20 cellular contexts compared by ENCODE assay signal in the genomic region with DNA sequence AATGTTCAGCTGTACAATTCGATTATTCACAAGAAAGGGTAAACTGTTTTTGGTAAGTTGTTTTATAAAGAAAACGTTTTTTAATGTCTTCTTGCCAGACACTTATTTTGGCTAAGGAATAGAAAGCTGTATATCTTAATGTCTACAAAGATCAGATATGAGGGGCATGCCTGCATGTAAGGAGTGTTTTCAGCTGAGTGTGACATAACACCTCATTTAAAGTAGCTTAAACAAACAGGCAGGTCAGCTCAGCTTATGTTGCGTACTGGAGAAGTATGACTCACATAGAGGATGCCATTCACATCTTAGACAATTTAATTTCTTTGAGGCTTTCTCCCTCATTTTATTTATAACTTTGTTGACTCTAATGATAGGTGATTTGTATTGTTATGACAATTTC. TPM values are rescaled to one million over a fixed set of nuclear protein-coding genes. Genes with fewer than 3 reads are reported as not detected.
DNase-seq lines count a peak whose midpoint lies in the region; ATAC-seq, FAIRE-seq and TF ChIP-seq lines count a peak whose summit lies in the region.
"Had no signal": no experiment of that assay in that cellular context is flagged by ENCODE, and none has a peak within 500 bp of the region (broad histone marks: within the 10 kb centered on the region; RNA-seq: fewer than 3 reads in every experiment).

No MANE protein-coding gene starts in this region.

- H3K4me3 ChIP-seq in A549 (no peak overlapping the region), HFF-Myc (replicated peaks; ENCODE audit: low read depth, low read length) (no peak overlapping the region), K562 (no peak overlapping the region), hepatocyte (no peak overlapping the region)
- H3K4me3 ChIP-seq: heart right ventricle, skin epidermis, upper lobe of left lung had no signal

- no peaks in the 10 kb centered on the region for H3K9me2 ChIP-seq in hepatocyte (replicated peaks; ENCODE audit: insufficient read depth)

- H3K9me1 ChIP-seq in K562 (ENCODE audit: control insufficient read depth, insufficient read depth, low read length) = no peaks in the 10 kb centered on the region

- H3K9ac ChIP-seq in K562 (ENCODE audit: insufficient read depth in 1 of 2, low read depth in 2 of 2, low read length in 2 of 2) = no peak overlapping the region

- H2AFZ ChIP-seq in K562 (ENCODE audit: low read depth, low read length) = no peak overlapping the region
- no peak overlapping the region for H2AFZ ChIP-seq in hepatocyte

- CTCF ChIA-PET in A549 (lab: Yijun Ruan, JAX) = no interaction called here
- CTCF ChIA-PET in K562 (lab: Yijun Ruan, JAX; ENCODE audit: low intra/inter-chr PET ratio) = no interaction called here

- H3K36me3 ChIP-seq in K562 (ENCODE audit: control insufficient read depth, insufficient read depth, low read length) (no peaks in the 10 kb centered on the region), hepatocyte (replicated peaks; ENCODE audit: insufficient read depth, low read depth) (no peaks in the 10 kb centered on the region)
- H3K36me3 ChIP-seq: upper lobe of left lung had no signal

- TF ChIP-seq CTCF in A549 (IDR thresholded peaks at IDR 0.05) = no peak
- TF ChIP-seq CTCF in HFF-Myc (IDR thresholded peaks at IDR 0.05; ENCODE audit: low read depth, low read length, missing control alignments) = no peak
- TF ChIP-seq CTCF in K562 (IDR thresholded peaks at IDR 0.05 in 2 of 3, conservative IDR thresholded peaks at IDR 0.05 in 1 of 3; ENCODE audit: insufficient read depth in 2 of 3, low read depth in 1 of 3, low read length in 3 of 3) = no peak
- TF ChIP-seq CTCF in hepatocyte (IDR thresholded peaks at IDR 0.05; ENCODE audit: poor library complexity) = no peak

- DNase-seq in A549 (ENCODE audit: low read depth in 1 of 2, low spot score in 1 of 2) (no peak), HFF-Myc (ENCODE audit: extremely low read depth, low read depth) (peak; percentile 10), K562 (ENCODE audit: extremely low read depth in 1 of 4, low spot score in 3 of 4) (peak in 2 of 4 experiments; percentile 15 to 33), hepatocyte (ENCODE audit: low spot score) (peak; percentile 43), ACHN (no peak), left lobe of liver (ENCODE audit: low spot score) (no peak)
- DNase-seq in stimulated activated CD4-positive, alpha-beta T cell treated with anti-CD3 and anti-CD28 coated beads, Interleukin-1b, Interleukin-23, amount 100 ng/mL, for 48 hours = no peak
- DNase-seq: activated CD4-positive, alpha-beta memory T cell treated with anti-CD3 and anti-CD28 coated beads for 36 hours; activated naive CD8-positive, alpha-beta T cell treated with anti-CD3 and anti-CD28 coated beads, Interleukin-2, amount 10 ng/mL, durations not matched to agents 7 days and 5 days; activated T-cell treated with anti-CD3 and anti-CD28 coated beads, Interleukin-2, amount 50 U/mL, for 48 hours; cerebellar nuclear complex; heart right ventricle; NCI-H1694; NCI-H526 treated with DMSO at 0.1 percent for 48 hours; occipital lobe; stimulated activated naive CD4-positive, alpha-beta T cell; upper lobe of left lung had no signal

- TF ChIP-seq RAD21 in A549 (conservative IDR thresholded peaks at IDR 0.05 in 1 of 2, IDR thresholded peaks at IDR 0.05 in 1 of 2) = no peak
- no peak for TF ChIP-seq RAD21 in K562 (CRISPR knock-in tag; conservative IDR thresholded peaks at IDR 0.05 in 1 of 2, IDR thresholded peaks at IDR 0.05 in 1 of 2)

- TF ChIP-seq EP300 in A549 (IDR thresholded peaks at IDR 0.05) (no peak), K562 (IDR thresholded peaks at IDR 0.05; ENCODE audit: low read length) (no peak)

- H3K4me2 ChIP-seq in A549 (no peak overlapping the region), K562 (ENCODE audit: insufficient read depth, low read length) (no peak overlapping the region), hepatocyte (no peak overlapping the region)

- no peak for FAIRE-seq in A549 (lab: Jason Lieb, UNC)
- FAIRE-seq in K562 (lab: Jason Lieb, UNC) = peak; percentile 60
- FAIRE-seq: keratinocyte had no signal

- no TSS peak for BruUV-seq in K562 (replicated peaks; lab: Mats Ljungman, UMichigan)

- no peak overlapping the region for H3K27ac ChIP-seq in A549
- H3K27ac ChIP-seq in K562 (ENCODE audit: extremely low read depth, low read depth, low read length) = no peak overlapping the region
- no peak overlapping the region for H3K27ac ChIP-seq in hepatocyte
- H3K27ac ChIP-seq: heart right ventricle, skin epidermis, upper lobe of left lung had no signal

- no peaks in the 10 kb centered on the region for H3K9me3 ChIP-seq in A549
- no peaks in the 10 kb centered on the region for H3K9me3 ChIP-seq in K562 (replicated peaks; ENCODE audit: control insufficient read depth, insufficient read depth, low read depth, low read length)
- H3K9me3 ChIP-seq in hepatocyte (ENCODE audit: low read depth) = no peaks in the 10 kb centered on the region
- H3K9me3 ChIP-seq: heart right ventricle, upper lobe of left lung had no signal

- ATAC-seq in A549 (no peak), K562 (peak; percentile 83), GM18505 (IDR thresholded peaks at IDR 0.05; ENCODE audit: unreplicated experiment) (no peak), left lobe of liver (no peak)
- ATAC-seq: heart right ventricle had no signal

- in situ Hi-C loops in K562 (cut with MboI) = no loop called here
- in situ Hi-C loops in ACHN (cut with HindIII; ENCODE audit: low pct_ligation_motif_present, low pct_unique_long_range_greater_than_20kb, low sequenced_read_pairs) = no loop called here

- intact Hi-C loops in K562 (cut with micrococcal nuclease) = no loop called here

- POLR2A ChIA-PET in A549 (lab: Yijun Ruan, JAX) (no interaction called here), K562 (lab: Yijun Ruan, JAX) (interaction anchor here (0.8 kb wide), 1 partner anchor 21 kb away, joined by 3 read pairs; no protein-coding TSS in a partner anchor)

- no peaks in the 10 kb centered on the region for H3K79me2 ChIP-seq in K562 (ENCODE audit: control insufficient read depth, insufficient read depth, low read length)
- no peaks in the 10 kb centered on the region for H3K79me2 ChIP-seq in hepatocyte

- 0 out of 3 replicates have a peak, but pooled peaks cover 4% of the 10 kb centered on the region for H3K4me1 ChIP-seq in A549
- no peaks in the 10 kb centered on the region for H3K4me1 ChIP-seq in K562 (replicated peaks in 1 of 2; ENCODE audit: control insufficient read depth in 2 of 2, insufficient read depth in 2 of 2, low read length in 2 of 2)
- H3K4me1 ChIP-seq in hepatocyte (ENCODE audit: insufficient read depth) = no peaks in the 10 kb centered on the region
- H3K4me1 ChIP-seq: upper lobe of left lung had no signal

- 9% methylated on average over 3 of the region's 3 CpGs for WGBS in A549 (ENCODE audit: missing lambda C conversion rate)
- WGBS in K562 (ENCODE audit: insufficient coverage, low coverage, missing lambda C conversion rate) = 12% methylated on average over 3 of the region's 3 CpGs
- 53% methylated on average over 3 of the region's 3 CpGs for whole genome bisulfite sequencing in hepatocyte (ENCODE audit: low lambda C conversion rate, missing lambda C conversion rate)

- H4K20me1 ChIP-seq in K562 (replicated peaks; ENCODE audit: control insufficient read depth, insufficient read depth, low read length) (no peaks in the 10 kb centered on the region), hepatocyte (ENCODE audit: insufficient read depth, poor library complexity, severe bottlenecking) (no peaks in the 10 kb centered on the region)

- no peak for TF ChIP-seq POLR2A in A549 (IDR thresholded peaks at IDR 0.05; ENCODE audit: low read length)
- no peak for TF ChIP-seq POLR2A in K562 (conservative IDR thresholded peaks at IDR 0.05)
- TF ChIP-seq POLR2A in GM18505 (IDR thresholded peaks at IDR 0.05; ENCODE audit: borderline replicate concordance, extremely low read depth, insufficient read depth, insufficient read length) = no peak

- H3K27me3 ChIP-seq in K562 (ENCODE audit: control insufficient read depth in 2 of 2, insufficient read depth in 2 of 2, low read length in 2 of 2) (no peaks in the 10 kb centered on the region), hepatocyte (no peaks in the 10 kb centered on the region)
- H3K27me3 ChIP-seq: upper lobe of left lung had no signal

RNA-seq across cellular contexts. Expression of gene LAMTOR3, which starts 30.4 kb away (rescaled TPM):
- polyA plus RNA-seq in A549 (2011; rRNA removed) = 30.7 and 40.8 TPM in 2 replicates
- 9.5 and 10.9 TPM in 2 replicates for polyA plus RNA-seq in A549 (2012; cell fraction: cytosol; rRNA removed)
- 2.4 and 4.7 TPM in 2 replicates for polyA plus RNA-seq in A549 (2012; cell fraction: nucleus; rRNA removed)
- polyA plus RNA-seq in A549 (2017; fragmentation: RNase III; extraction: RNeasy Plus Mini Kit Qiagen cat#74134 plus additional on column Dnase treatment) = 19.7 to 21.3 TPM (median 20.8 TPM) in 3 replicates
- 4.9 and 5.8 TPM in 2 replicates for polyA minus RNA-seq in A549 (2011; rRNA and poly(A)+ RNA removed)
- total RNA-seq in K562 (2011; cell fraction: chromatin; rRNA removed; ENCODE audit: low replicate concordance) = 3.5 and 8.5 TPM in 2 replicates
- total RNA-seq in K562 (2011; cell fraction: nucleolus; rRNA removed) = 2.2 and 2.5 TPM in 2 replicates
- total RNA-seq in K562 (2011; cell fraction: nucleoplasm; rRNA removed) = 6.6 and 11.1 TPM in 2 replicates
- 17.9 and 22.5 TPM in 2 replicates for total RNA-seq in K562 (2014; rRNA removed)
- total RNA-seq in K562 (2014; rRNA removed; fragmentation: Illumina TruSeq; extraction: Trizol) = 58.0 and 65.7 TPM in 2 replicates
- total RNA-seq in K562 (2015; rRNA removed; fragmentation: Illumina TruSeq; extraction: Trizol) = 53.0 and 59.4 TPM in 2 replicates
- total RNA-seq in K562 (2021) = 38.4 and 40.1 TPM in 2 replicates
- 61.8 and 85.7 TPM in 2 replicates for polyA plus RNA-seq in K562 (2011; rRNA removed)
- polyA plus RNA-seq in K562 (2011; cell fraction: cytosol; rRNA removed) = 14.2 and 38.6 TPM in 2 replicates
- polyA plus RNA-seq in K562 (2011; cell fraction: nucleus; rRNA removed) = 6.8 and 13.5 TPM in 2 replicates
- 36.3 and 50.4 TPM in 2 replicates for polyA plus RNA-seq in K562 (2012)
- polyA plus RNA-seq in K562 (2014; fragmentation: Illumina TruSeq; extraction: Trizol) = 53.3 and 70.7 TPM in 2 replicates
- polyA plus RNA-seq in K562 (2014; fragmentation: Nextera tagmentation; extraction: Ambion mirVana) = 100 to 1,000 TPM; 136 to 146 TPM
- polyA plus RNA-seq in K562 (2014; rRNA removed) = 38.3 and 41.9 TPM in 2 replicates
- 28.5 and 30.6 TPM in 2 replicates for polyA minus RNA-seq in K562 (2011; rRNA and poly(A)+ RNA removed)
- polyA minus RNA-seq in K562 (2011; cell fraction: cytosol; rRNA and poly(A)+ RNA removed) = 9.2 and 14.9 TPM in 2 replicates
- polyA minus RNA-seq in K562 (2011; cell fraction: nucleus; rRNA and poly(A)+ RNA removed) = 2.6 and 4.4 TPM in 2 replicates
- total RNA-seq in hepatocyte = 133 and 143 TPM in 2 replicates
- 90.7 and 126 TPM in 2 replicates for polyA plus RNA-seq in hepatocyte
- total RNA-seq in left lobe of liver = 12.3 TPM

RNA-seq across cellular contexts. Expression of gene DAPP1, which starts 47.2 kb away (rescaled TPM):
- polyA plus RNA-seq in A549 (2011; rRNA removed) (0.03 TPM in 1 of 2 replicates, not detected in the other), A549 (2017; fragmentation: RNase III; extraction: RNeasy Plus Mini Kit Qiagen cat#74134 plus additional on column Dnase treatment) (not detected in 3 replicates), K562 (2011; rRNA removed) (1.4 and 1.9 TPM in 2 replicates), K562 (2014; fragmentation: Illumina TruSeq; extraction: Trizol) (3.1 and 3.6 TPM in 2 replicates), K562 (2014; fragmentation: Nextera tagmentation; extraction: Ambion mirVana) (1 to 10 TPM; 6.4 to 7.2 TPM), K562 (2014; rRNA removed) (2.9 and 3.4 TPM in 2 replicates), hepatocyte (1.7 and 1.8 TPM in 2 replicates)
- polyA plus RNA-seq in A549 (2012; cell fraction: cytosol; rRNA removed) = not detected in 2 replicates
- polyA plus RNA-seq in A549 (2012; cell fraction: nucleus; rRNA removed) = not detected in 2 replicates
- not detected in 2 replicates for polyA minus RNA-seq in A549 (2011; rRNA and poly(A)+ RNA removed)
- total RNA-seq in K562 (2011; cell fraction: chromatin; rRNA removed; ENCODE audit: low replicate concordance) = 0.95 and 1.5 TPM in 2 replicates
- 0.83 and 0.92 TPM in 2 replicates for total RNA-seq in K562 (2011; cell fraction: nucleolus; rRNA removed)
- total RNA-seq in K562 (2011; cell fraction: nucleoplasm; rRNA removed) = 0.59 and 1.6 TPM in 2 replicates
- total RNA-seq in K562 (2014; rRNA removed) (1.1 and 2.2 TPM in 2 replicates), K562 (2014; rRNA removed; fragmentation: Illumina TruSeq; extraction: Trizol) (4.0 and 5.2 TPM in 2 replicates), K562 (2015; rRNA removed; fragmentation: Illumina TruSeq; extraction: Trizol) (3.7 and 4.2 TPM in 2 replicates), K562 (2021) (2.0 and 2.2 TPM in 2 replicates), hepatocyte (1.1 and 2.0 TPM in 2 replicates), left lobe of liver (0.78 TPM)
- polyA plus RNA-seq in K562 (2011; cell fraction: cytosol; rRNA removed) = 0.47 and 0.51 TPM in 2 replicates
- 0.56 and 0.78 TPM in 2 replicates for polyA plus RNA-seq in K562 (2011; cell fraction: nucleus; rRNA removed)
- polyA plus RNA-seq in K562 (2012) = 3.2 and 5.8 TPM in 2 replicates
- 1.4 and 2.4 TPM in 2 replicates for polyA minus RNA-seq in K562 (2011; rRNA and poly(A)+ RNA removed)
- polyA minus RNA-seq in K562 (2011; cell fraction: cytosol; rRNA and poly(A)+ RNA removed) = 0.57 and 0.91 TPM in 2 replicates
- 0.56 and 0.94 TPM in 2 replicates for polyA minus RNA-seq in K562 (2011; cell fraction: nucleus; rRNA and poly(A)+ RNA removed)

Comparison
In these comparisons a context has a peak if more than half of its experiments do, and no peak if none do; other contexts are left out.
1. DNase-seq: peak in HFF-Myc (single experiment) and hepatocyte (single experiment); none in A549 (0 of 2), ACHN (single experiment), stimulated activated CD4-positive, alpha-beta T cell treated with anti-CD3 and anti-CD28 coated beads, Interleukin-1b, Interleukin-23, amount 100 ng/mL, for 48 hours (single experiment) and left lobe of liver (single experiment).